In the genomic region with DNA sequence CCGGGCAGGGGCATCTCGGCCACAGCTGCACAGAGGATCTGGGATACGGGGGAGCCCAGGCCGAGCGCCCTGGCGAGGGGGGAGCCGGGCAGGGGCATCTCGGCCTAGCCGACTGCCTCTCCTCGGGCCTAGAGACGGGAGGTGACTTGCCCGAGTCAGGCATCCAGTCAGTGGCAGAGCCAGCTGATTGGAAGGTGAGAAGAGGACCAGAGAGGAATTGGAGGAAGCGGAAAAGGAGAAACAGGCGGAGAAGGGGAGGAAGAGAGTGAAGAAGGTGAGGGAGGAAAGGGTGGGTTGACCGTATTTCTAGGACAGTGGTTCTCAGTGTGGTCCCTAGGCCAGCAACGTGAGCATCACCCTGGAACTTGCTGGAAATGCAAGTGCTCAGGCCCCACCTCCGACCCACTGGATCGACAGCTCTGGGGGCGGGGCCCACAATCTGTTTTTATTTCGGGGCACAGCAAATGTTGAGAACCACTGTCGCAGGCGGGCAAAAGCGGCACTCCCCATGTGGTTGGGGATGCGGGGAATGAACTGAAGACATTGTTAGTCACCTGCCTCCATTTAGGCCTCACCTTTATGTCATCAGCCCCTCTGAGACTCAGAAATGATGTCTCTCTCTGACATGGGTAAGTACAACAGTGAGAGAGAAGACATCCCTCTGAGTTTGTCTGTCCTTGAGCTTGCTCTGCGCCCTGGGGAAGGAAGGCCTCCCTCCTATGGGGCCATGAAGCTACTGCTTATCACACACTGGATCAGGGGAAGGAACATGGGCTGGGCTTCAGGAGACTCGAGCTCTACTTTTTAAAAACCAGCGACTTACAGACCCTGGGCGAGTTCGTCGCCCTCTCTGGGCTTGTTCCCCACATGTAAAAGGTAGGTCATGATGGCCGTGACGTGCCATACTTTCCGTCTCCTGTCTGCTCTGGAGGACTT, we compare ENCODE assay signal across 1 cellular context.
TF ChIP-seq lines count a peak whose summit lies in the region.

No MANE protein-coding gene starts in this region.

TF ChIP-seq in IMR-90, 13 proteins besides CTCF, POLR2A, EP300 and RAD21:
- TF ChIP-seq, protein P1, sequence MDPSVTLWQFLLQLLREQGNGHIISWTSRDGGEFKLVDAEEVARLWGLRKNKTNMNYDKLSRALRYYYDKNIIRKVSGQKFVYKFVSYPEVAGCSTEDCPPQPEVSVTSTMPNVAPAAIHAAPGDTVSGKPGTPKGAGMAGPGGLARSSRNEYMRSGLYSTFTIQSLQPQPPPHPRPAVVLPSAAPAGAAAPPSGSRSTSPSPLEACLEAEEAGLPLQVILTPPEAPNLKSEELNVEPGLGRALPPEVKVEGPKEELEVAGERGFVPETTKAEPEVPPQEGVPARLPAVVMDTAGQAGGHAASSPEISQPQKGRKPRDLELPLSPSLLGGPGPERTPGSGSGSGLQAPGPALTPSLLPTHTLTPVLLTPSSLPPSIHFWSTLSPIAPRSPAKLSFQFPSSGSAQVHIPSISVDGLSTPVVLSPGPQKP (IDR thresholded peaks at IDR 0.05; ENCODE audit: borderline replicate concordance, low read depth, low read length): no peak
- no peak for TF ChIP-seq NFE2L2 (IDR thresholded peaks at IDR 0.05; ENCODE audit: low read depth, low read length)
- TF ChIP-seq CEBPB (IDR thresholded peaks at IDR 0.05; ENCODE audit: low read depth, low read length): no peak
- TF ChIP-seq MAZ (IDR thresholded peaks at IDR 0.05; ENCODE audit: borderline replicate concordance, low read depth, low read length): no peak
